1 cellular context compared by ENCODE assay signal in genomic region chr20:3802524-3803239, GRCh38.
TF ChIP-seq lines count a peak whose summit lies in the region.

No MANE protein-coding gene starts in this region.

TF ChIP-seq in HepG2, 621 proteins besides CTCF, POLR2A, EP300 and RAD21:
- TF ChIP-seq HNF4A (CRISPR knock-in tag; IDR thresholded peaks at IDR 0.05) (no peak), BRD4 (CRISPR knock-in tag; IDR thresholded peaks at IDR 0.05) (no peak), CCDC6 (CRISPR knock-in tag; IDR thresholded peaks at IDR 0.05) (no peak), ZNF329 (CRISPR knock-in tag; IDR thresholded peaks at IDR 0.05; ENCODE audit: low read depth) (no peak), REPIN1 (CRISPR knock-in tag; IDR thresholded peaks at IDR 0.05; ENCODE audit: borderline replicate concordance, low read depth) (no peak), ESRRA (CRISPR knock-in tag; IDR thresholded peaks at IDR 0.05; ENCODE audit: low read depth) (no peak), CEBPG (CRISPR knock-in tag; IDR thresholded peaks at IDR 0.05) (peak; percentile 57), PHF20 (CRISPR knock-in tag; IDR thresholded peaks at IDR 0.05) (no peak), FOXA1 (IDR thresholded peaks at IDR 0.05) (no peak), FOXA1 (CRISPR knock-in tag; IDR thresholded peaks at IDR 0.05) (peak; percentile 65; the same call in 1 of the 2 replicates), ZNF383 (CRISPR knock-in tag; IDR thresholded peaks at IDR 0.05; ENCODE audit: borderline replicate concordance) (no peak), ZFAT (CRISPR knock-in tag; conservative IDR thresholded peaks at IDR 0.05) (no peak), DNMT1 (CRISPR knock-in tag; IDR thresholded peaks at IDR 0.05) (no peak), CEBPB (IDR thresholded peaks at IDR 0.05; ENCODE audit: borderline replicate concordance, low read depth, low read length) (peak; percentile 68), HES4 (CRISPR knock-in tag; IDR thresholded peaks at IDR 0.05; ENCODE audit: borderline replicate concordance) (0 out of 2 replicates have a peak, but pooled peaks have one; percentile 34), RFX1 (IDR thresholded peaks at IDR 0.05) (peak; percentile 27; the same call in 1 of the 2 replicates), ZNF782 (CRISPR knock-in tag; IDR thresholded peaks at IDR 0.05; ENCODE audit: borderline replicate concordance) (no peak), CEBPZ (IDR thresholded peaks at IDR 0.05; ENCODE audit: low read length) (no peak), FOXA3 (CRISPR knock-in tag; IDR thresholded peaks at IDR 0.05) (0 out of 2 replicates have a peak, but pooled peaks have one; percentile 15), ZNF564 (CRISPR knock-in tag; IDR thresholded peaks at IDR 0.05) (no peak), ZNF720 (CRISPR knock-in tag; IDR thresholded peaks at IDR 0.05) (no peak), BORCS8-MEF2B (CRISPR knock-in tag; IDR thresholded peaks at IDR 0.05) (no peak)
